In the genomic region with DNA sequence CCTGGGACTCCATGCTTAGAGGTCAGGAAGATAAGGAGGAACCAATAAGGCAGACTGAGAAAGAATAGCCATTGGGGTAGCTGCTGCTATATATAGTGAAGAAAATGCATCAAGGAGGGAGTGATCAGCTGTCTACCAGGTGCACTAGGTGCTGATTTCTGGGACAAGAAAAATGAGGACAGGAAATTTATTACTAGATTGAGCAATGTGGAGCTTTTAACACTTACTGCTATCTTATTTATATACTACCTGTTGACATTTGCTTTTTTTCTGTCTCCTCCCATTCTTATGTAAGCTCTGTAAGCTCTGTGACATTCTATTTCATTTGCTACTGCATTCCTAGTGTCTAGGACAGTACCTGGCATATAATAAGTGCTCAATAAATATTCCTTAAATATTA, we compare ENCODE assay signal across 2 cellular contexts.
TF ChIP-seq lines count a peak whose summit lies in the region.

No MANE protein-coding gene starts in this region.

TF ChIP-seq in HepG2, 621 proteins besides CTCF, POLR2A, EP300 and RAD21 (continues in another document):
- TF ChIP-seq EEA1 (CRISPR knock-in tag; IDR thresholded peaks at IDR 0.05; ENCODE audit: borderline replicate concordance): no peak
- no peak for TF ChIP-seq ZNF333 (CRISPR knock-in tag; IDR thresholded peaks at IDR 0.05; ENCODE audit: borderline replicate concordance)
- no peak for TF ChIP-seq ZNF687 (CRISPR knock-in tag; IDR thresholded peaks at IDR 0.05)
- TF ChIP-seq ZNF749 (CRISPR knock-in tag; IDR thresholded peaks at IDR 0.05; ENCODE audit: borderline replicate concordance): no peak
- TF ChIP-seq SP5 (CRISPR knock-in tag; IDR thresholded peaks at IDR 0.05; ENCODE audit: borderline replicate concordance, low read depth): peak; percentile 59; the same call in 1 of the 2 replicates
- TF ChIP-seq, protein P1, sequence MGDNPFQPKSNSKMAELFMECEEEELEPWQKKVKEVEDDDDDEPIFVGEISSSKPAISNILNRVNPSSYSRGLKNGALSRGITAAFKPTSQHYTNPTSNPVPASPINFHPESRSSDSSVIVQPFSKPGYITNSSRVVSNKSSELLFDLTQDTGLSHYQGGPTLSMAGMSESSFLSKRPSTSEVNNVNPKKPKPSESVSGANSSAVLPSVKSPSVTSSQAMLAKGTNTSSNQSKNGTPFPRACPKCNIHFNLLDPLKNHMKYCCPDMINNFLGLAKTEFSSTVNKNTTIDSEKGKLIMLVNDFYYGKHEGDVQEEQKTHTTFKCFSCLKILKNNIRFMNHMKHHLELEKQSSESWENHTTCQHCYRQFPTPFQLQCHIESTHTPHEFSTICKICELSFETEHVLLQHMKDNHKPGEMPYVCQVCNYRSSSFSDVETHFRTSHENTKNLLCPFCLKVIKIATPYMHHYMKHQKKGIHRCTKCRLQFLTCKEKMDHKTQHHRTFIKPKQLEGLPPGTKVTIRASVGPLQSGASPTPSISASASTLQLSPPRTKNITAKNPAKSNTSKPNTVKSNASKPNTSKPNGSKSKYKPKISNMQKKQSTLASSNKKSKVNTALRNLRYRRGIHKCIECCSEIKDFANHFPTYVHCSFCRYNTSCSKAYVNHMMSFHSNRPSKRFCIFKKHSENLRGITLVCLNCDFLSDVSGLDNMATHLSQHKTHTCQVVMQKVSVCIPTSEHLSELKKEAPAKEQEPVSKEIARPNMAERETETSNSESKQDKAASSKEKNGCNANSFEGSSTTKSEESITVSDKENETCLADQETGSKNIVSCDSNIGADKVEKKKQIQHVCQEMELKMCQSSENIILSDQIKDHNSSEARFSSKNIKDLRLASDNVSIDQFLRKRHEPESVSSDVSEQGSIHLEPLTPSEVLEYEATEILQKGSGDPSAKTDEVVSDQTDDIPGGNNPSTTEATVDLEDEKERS (CRISPR knock-in tag; IDR thresholded peaks at IDR 0.05): no peak
- TF ChIP-seq, protein P2, sequence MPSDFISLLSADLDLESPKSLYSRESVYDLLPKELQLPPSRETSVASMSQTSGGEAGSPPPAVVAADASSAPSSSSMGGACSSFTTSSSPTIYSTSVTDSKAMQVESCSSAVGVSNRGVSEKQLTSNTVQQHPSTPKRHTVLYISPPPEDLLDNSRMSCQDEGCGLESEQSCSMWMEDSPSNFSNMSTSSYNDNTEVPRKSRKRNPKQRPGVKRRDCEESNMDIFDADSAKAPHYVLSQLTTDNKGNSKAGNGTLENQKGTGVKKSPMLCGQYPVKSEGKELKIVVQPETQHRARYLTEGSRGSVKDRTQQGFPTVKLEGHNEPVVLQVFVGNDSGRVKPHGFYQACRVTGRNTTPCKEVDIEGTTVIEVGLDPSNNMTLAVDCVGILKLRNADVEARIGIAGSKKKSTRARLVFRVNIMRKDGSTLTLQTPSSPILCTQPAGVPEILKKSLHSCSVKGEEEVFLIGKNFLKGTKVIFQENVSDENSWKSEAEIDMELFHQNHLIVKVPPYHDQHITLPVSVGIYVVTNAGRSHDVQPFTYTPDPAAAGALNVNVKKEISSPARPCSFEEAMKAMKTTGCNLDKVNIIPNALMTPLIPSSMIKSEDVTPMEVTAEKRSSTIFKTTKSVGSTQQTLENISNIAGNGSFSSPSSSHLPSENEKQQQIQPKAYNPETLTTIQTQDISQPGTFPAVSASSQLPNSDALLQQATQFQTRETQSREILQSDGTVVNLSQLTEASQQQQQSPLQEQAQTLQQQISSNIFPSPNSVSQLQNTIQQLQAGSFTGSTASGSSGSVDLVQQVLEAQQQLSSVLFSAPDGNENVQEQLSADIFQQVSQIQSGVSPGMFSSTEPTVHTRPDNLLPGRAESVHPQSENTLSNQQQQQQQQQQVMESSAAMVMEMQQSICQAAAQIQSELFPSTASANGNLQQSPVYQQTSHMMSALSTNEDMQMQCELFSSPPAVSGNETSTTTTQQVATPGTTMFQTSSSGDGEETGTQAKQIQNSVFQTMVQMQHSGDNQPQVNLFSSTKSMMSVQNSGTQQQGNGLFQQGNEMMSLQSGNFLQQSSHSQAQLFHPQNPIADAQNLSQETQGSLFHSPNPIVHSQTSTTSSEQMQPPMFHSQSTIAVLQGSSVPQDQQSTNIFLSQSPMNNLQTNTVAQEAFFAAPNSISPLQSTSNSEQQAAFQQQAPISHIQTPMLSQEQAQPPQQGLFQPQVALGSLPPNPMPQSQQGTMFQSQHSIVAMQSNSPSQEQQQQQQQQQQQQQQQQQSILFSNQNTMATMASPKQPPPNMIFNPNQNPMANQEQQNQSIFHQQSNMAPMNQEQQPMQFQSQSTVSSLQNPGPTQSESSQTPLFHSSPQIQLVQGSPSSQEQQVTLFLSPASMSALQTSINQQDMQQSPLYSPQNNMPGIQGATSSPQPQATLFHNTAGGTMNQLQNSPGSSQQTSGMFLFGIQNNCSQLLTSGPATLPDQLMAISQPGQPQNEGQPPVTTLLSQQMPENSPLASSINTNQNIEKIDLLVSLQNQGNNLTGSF (CRISPR knock-in tag; IDR thresholded peaks at IDR 0.05): no peak
- TF ChIP-seq ZNF143 (CRISPR knock-in tag; IDR thresholded peaks at IDR 0.05): no peak
- no peak for TF ChIP-seq ZFY (CRISPR knock-in tag; IDR thresholded peaks at IDR 0.05)
- TF ChIP-seq FOXA3 (CRISPR knock-in tag; IDR thresholded peaks at IDR 0.05): peak; percentile 43; the same call in 1 of the 2 replicates
- TF ChIP-seq ZNF350 (CRISPR knock-in tag; IDR thresholded peaks at IDR 0.05; ENCODE audit: borderline replicate concordance, low read depth): no peak
- no peak for TF ChIP-seq STAT5B (CRISPR knock-in tag; IDR thresholded peaks at IDR 0.05)

TF ChIP-seq in K562, 482 proteins besides CTCF, POLR2A, EP300 and RAD21:
- TF ChIP-seq, protein P3, sequence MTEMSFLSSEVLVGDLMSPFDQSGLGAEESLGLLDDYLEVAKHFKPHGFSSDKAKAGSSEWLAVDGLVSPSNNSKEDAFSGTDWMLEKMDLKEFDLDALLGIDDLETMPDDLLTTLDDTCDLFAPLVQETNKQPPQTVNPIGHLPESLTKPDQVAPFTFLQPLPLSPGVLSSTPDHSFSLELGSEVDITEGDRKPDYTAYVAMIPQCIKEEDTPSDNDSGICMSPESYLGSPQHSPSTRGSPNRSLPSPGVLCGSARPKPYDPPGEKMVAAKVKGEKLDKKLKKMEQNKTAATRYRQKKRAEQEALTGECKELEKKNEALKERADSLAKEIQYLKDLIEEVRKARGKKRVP (CRISPR knock-in tag; IDR thresholded peaks at IDR 0.05): no peak
- TF ChIP-seq CEBPG (CRISPR knock-in tag; IDR thresholded peaks at IDR 0.05): no peak
- TF ChIP-seq CEBPG (tag; conservative IDR thresholded peaks at IDR 0.05 in 1 of 2, IDR thresholded peaks at IDR 0.05 in 1 of 2): peak; percentile 33 to 68; a peak in 3 of 4 replicates
- no peak for TF ChIP-seq NR2C2 (CRISPR knock-in tag; IDR thresholded peaks at IDR 0.05)
- 0 out of 2 replicates have a peak, but pooled peaks have one; percentile 15 for TF ChIP-seq NR2C2 (tag; IDR thresholded peaks at IDR 0.05)
- TF ChIP-seq ZC3H8 (IDR thresholded peaks at IDR 0.05): no peak
- TF ChIP-seq SETDB1 (IDR thresholded peaks at IDR 0.05; ENCODE audit: low read length): no peak
- TF ChIP-seq, protein P4, sequence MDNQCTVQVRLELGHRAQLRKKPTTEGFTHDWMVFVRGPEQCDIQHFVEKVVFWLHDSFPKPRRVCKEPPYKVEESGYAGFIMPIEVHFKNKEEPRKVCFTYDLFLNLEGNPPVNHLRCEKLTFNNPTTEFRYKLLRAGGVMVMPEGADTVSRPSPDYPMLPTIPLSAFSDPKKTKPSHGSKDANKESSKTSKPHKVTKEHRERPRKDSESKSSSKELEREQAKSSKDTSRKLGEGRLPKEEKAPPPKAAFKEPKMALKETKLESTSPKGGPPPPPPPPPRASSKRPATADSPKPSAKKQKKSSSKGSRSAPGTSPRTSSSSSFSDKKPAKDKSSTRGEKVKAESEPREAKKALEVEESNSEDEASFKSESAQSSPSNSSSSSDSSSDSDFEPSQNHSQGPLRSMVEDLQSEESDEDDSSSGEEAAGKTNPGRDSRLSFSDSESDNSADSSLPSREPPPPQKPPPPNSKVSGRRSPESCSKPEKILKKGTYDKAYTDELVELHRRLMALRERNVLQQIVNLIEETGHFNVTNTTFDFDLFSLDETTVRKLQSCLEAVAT (IDR thresholded peaks at IDR 0.05): no peak
- no peak for TF ChIP-seq MAFG (tag; conservative IDR thresholded peaks at IDR 0.05)
- TF ChIP-seq ARHGAP35 (IDR thresholded peaks at IDR 0.05; ENCODE audit: partially characterized antibody): no peak
- no peak for TF ChIP-seq ZNF551 (CRISPR knock-in tag; IDR thresholded peaks at IDR 0.05)
- 0 out of 2 replicates have a peak, but pooled peaks have one; percentile 10 for TF ChIP-seq CBFA2T3 (IDR thresholded peaks at IDR 0.05)
- TF ChIP-seq PHB2 (IDR thresholded peaks at IDR 0.05; ENCODE audit: low read depth): no peak
- no peak for TF ChIP-seq MTA1 (IDR thresholded peaks at IDR 0.05; ENCODE audit: borderline replicate concordance)
- no peak for TF ChIP-seq SRSF9 (IDR thresholded peaks at IDR 0.05; ENCODE audit: borderline replicate concordance, low read depth, low read length)
- 0 out of 2 replicates have a peak, but pooled peaks have one; percentile 20 for TF ChIP-seq CEBPB (tag; IDR thresholded peaks at IDR 0.05)
- no peak for TF ChIP-seq HMGN3 (IDR thresholded peaks at IDR 0.05; ENCODE audit: borderline replicate concordance, extremely low read depth, insufficient read length, low read depth, low read length)
- no peak for TF ChIP-seq HNRNPL (IDR thresholded peaks at IDR 0.05; ENCODE audit: low read depth, low read length)
- TF ChIP-seq ZNF384 (IDR thresholded peaks at IDR 0.05; ENCODE audit: low read depth, low read length): no peak
- no peak for TF ChIP-seq NR2C1 (IDR thresholded peaks at IDR 0.05)
- TF ChIP-seq NR2C1 (tag; IDR thresholded peaks at IDR 0.05): no peak
- TF ChIP-seq, protein P5, sequence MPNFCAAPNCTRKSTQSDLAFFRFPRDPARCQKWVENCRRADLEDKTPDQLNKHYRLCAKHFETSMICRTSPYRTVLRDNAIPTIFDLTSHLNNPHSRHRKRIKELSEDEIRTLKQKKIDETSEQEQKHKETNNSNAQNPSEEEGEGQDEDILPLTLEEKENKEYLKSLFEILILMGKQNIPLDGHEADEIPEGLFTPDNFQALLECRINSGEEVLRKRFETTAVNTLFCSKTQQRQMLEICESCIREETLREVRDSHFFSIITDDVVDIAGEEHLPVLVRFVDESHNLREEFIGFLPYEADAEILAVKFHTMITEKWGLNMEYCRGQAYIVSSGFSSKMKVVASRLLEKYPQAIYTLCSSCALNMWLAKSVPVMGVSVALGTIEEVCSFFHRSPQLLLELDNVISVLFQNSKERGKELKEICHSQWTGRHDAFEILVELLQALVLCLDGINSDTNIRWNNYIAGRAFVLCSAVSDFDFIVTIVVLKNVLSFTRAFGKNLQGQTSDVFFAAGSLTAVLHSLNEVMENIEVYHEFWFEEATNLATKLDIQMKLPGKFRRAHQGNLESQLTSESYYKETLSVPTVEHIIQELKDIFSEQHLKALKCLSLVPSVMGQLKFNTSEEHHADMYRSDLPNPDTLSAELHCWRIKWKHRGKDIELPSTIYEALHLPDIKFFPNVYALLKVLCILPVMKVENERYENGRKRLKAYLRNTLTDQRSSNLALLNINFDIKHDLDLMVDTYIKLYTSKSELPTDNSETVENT (CRISPR knock-in tag; IDR thresholded peaks at IDR 0.05): no peak
- TF ChIP-seq TCF7L2 (IDR thresholded peaks at IDR 0.05; ENCODE audit: low read depth, low read length): no peak
- TF ChIP-seq, protein P6, sequence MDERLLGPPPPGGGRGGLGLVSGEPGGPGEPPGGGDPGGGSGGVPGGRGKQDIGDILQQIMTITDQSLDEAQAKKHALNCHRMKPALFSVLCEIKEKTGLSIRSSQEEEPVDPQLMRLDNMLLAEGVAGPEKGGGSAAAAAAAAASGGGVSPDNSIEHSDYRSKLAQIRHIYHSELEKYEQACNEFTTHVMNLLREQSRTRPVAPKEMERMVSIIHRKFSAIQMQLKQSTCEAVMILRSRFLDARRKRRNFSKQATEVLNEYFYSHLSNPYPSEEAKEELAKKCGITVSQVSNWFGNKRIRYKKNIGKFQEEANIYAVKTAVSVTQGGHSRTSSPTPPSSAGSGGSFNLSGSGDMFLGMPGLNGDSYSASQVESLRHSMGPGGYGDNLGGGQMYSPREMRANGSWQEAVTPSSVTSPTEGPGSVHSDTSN (CRISPR knock-in tag; IDR thresholded peaks at IDR 0.05; ENCODE audit: low read depth): no peak
- TF ChIP-seq, protein P6 (tag; conservative IDR thresholded peaks at IDR 0.05; ENCODE audit: low read depth): peak; percentile 94
- no peak for TF ChIP-seq E2F3 (CRISPR knock-in tag; IDR thresholded peaks at IDR 0.05)
- TF ChIP-seq MEIS2 (IDR thresholded peaks at IDR 0.05; ENCODE audit: partially characterized antibody): peak; percentile 72
- TF ChIP-seq ARID3B (CRISPR knock-in tag; IDR thresholded peaks at IDR 0.05; ENCODE audit: borderline replicate concordance): no peak
- TF ChIP-seq SMARCA4 (IDR thresholded peaks at IDR 0.05): no peak
- TF ChIP-seq GABPB2 (CRISPR knock-in tag; conservative IDR thresholded peaks at IDR 0.05): no peak
- no peak for TF ChIP-seq ZNF140 (CRISPR knock-in tag; IDR thresholded peaks at IDR 0.05)
- no peak for TF ChIP-seq ELF4 (CRISPR knock-in tag; IDR thresholded peaks at IDR 0.05)
TF ChIP-seq in K562: peak in this region for 6.
